7 cellular contexts compared by ENCODE assay signal in genomic region chr13:32969516-32969941, GRCh38. TPM values are rescaled to one million over a fixed set of nuclear protein-coding genes. Genes with fewer than 3 reads are reported as not detected.
DNase-seq lines count a peak whose midpoint lies in the region; ATAC-seq and TF ChIP-seq lines count a peak whose summit lies in the region.

No MANE protein-coding gene starts in this region.

- DNase-seq in MG63 (peak; percentile 5), left ventricle myocardium inferior (no peak), transverse colon (no peak), NCI-H2029 treated with DMSO at 0.1 percent for 48 hours (lab: John Stamatoyannopoulos, UW) (no peak), SKM-1 treated with dmso at 0.1 percent for 144 hours (lab: John Stamatoyannopoulos, UW; ENCODE audit: unreplicated experiment) (no peak)
- no peak for DNase-seq in stimulated activated CD4-positive, alpha-beta T cell treated with anti-CD3 and anti-CD28 coated beads, Interleukin-2, amount 100 ng/mL, for 48 hours

- peak; percentile 71 for ATAC-seq in GM19455 (IDR thresholded peaks at IDR 0.05; ENCODE audit: unreplicated experiment)

- H3K4me3 ChIP-seq in MG63 (no peak overlapping the region), left ventricle myocardium inferior (peak overlapping the region; percentile 53), transverse colon (peak overlapping the region in 1 of 4 donors; percentile 10)

- in situ Hi-C loops in transverse colon (cut with MboI; ENCODE audit: low pct_ligation_motif_present in 1 of 4, low pct_unique_long_range_greater_than_20kb in 1 of 4, low sequenced_read_pairs in 3 of 4) = no loop called here

- H3K9me3 ChIP-seq in MG63 (no peaks in the 10 kb centered on the region), left ventricle myocardium inferior (replicated peaks) (no peaks in the 10 kb centered on the region), transverse colon (no peaks in the 10 kb centered on the region)

- H3K4me1 ChIP-seq in left ventricle myocardium inferior (peaks cover 20% of the 10 kb centered on the region), transverse colon (peaks cover 0 to 11% (median 0%) of the 10 kb centered on the region in 4 donors)

- intact Hi-C loops in left ventricle myocardium inferior (cut with micrococcal nuclease) (no loop called here), transverse colon (cut with DNase I; ENCODE audit: low total_unique reads) (no loop called here)

- no peaks in the 10 kb centered on the region for H3K27me3 ChIP-seq in MG63
- no peaks in the 10 kb centered on the region for H3K27me3 ChIP-seq in left ventricle myocardium inferior (ENCODE audit: low read depth)
- H3K27me3 ChIP-seq in transverse colon = no peaks in the 10 kb centered on the region

- 56 to 80% methylated on average over 4 to 7 of the region's 7 CpGs for WGBS in transverse colon (ENCODE audit: low coverage in 1 of 2), 2 donors

- no peak for TF ChIP-seq CTCF in left ventricle myocardium inferior (IDR thresholded peaks at IDR 0.05; ENCODE audit: borderline replicate concordance)
- TF ChIP-seq CTCF in transverse colon (IDR thresholded peaks at IDR 0.05) = no peak

- H3K27ac ChIP-seq in left ventricle myocardium inferior (replicated peaks) = peak overlapping the region; percentile 87
- H3K27ac ChIP-seq in transverse colon = peak overlapping the region; percentile 39 to 63 (median 50)

- no peak for TF ChIP-seq EP300 in transverse colon (IDR thresholded peaks at IDR 0.05; ENCODE audit: low read depth)

- no peak for TF ChIP-seq POLR2A in transverse colon (IDR thresholded peaks at IDR 0.05)

- H3K36me3 ChIP-seq in MG63 = no peaks in the 10 kb centered on the region
- H3K36me3 ChIP-seq in left ventricle myocardium inferior = no peaks in the 10 kb centered on the region
- H3K36me3 ChIP-seq in transverse colon = no peaks in the 10 kb centered on the region

RNA-seq across cellular contexts. Expression of gene KL, which starts 46.7 kb away (rescaled TPM):
- 0.59 and 2.1 TPM in 2 replicates for total RNA-seq in MG63 (2014; rRNA removed; shearing (Covaris generic); ENCODE audit: low replicate concordance)
- total RNA-seq in left ventricle myocardium inferior (1.2 TPM), transverse colon (1 to 10 TPM in 3 of 4 donors, under 1 TPM in 1; 0.60 to 3.4 (median 1.2) TPM)
